In the genomic region with DNA sequence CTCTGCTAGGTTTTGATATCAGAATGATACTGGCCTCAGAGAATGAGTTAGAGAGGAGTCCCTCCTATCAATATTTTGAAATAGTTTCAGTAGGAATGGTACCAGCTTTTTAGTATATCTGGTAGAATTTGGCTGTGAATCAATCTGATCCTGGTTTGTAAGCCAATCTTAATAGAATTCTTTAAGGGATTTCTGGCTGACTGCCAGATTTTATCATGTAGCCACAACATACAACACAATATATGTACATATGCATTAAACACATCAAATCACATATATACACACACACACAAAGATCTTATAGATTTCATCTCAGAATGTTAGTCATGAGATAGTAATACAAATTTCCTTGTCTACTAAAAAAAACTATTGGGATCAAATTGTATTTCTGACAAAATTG, we compare ENCODE assay signal across 23 cellular contexts.
"Had no signal": no experiment of that assay in that cellular context is flagged by ENCODE, and none has a peak within 500 bp of the region (broad histone marks: within the 10 kb centered on the region; RNA-seq: fewer than 3 reads in every experiment).

No MANE protein-coding gene starts in this region.

- H3K27ac ChIP-seq: epithelial cell of prostate, esophagus squamous epithelium, gastrocnemius medialis, heart right ventricle, left lung, lower lobe of right lung had no signal

- ATAC-seq: effector memory CD8-positive, alpha-beta T cell; esophagus mucosa; gastrocnemius medialis; heart right ventricle; left cardiac atrium; left lung; left ventricle myocardium superior; lower lobe of right lung; naive thymus-derived CD4-positive, alpha-beta T cell; natural killer cell had no signal

- H3K4me3 ChIP-seq: esophagus squamous epithelium, gastrocnemius medialis, heart right ventricle, left lung, lower lobe of right lung had no signal

- FAIRE-seq: endometrium had no signal

- H3K9me3 ChIP-seq: esophagus squamous epithelium, gastrocnemius medialis, lower lobe of right lung had no signal

- H3K4me1 ChIP-seq: esophagus squamous epithelium, gastrocnemius medialis, heart right ventricle, left lung, lower lobe of right lung had no signal

- DNase-seq: cortex of kidney; effector CD8-positive, alpha-beta T cell; effector memory CD8-positive, alpha-beta T cell; endodermal cell; esophagus squamous epithelium; foreskin fibroblast; foreskin melanocyte; gastrocnemius medialis; glutamatergic neuron; head of caudate nucleus; heart right ventricle; hippocampal formation; left cardiac atrium; left lung; left ventricle myocardium superior; lower lobe of right lung; mesendoderm; midbrain; naive thymus-derived CD4-positive, alpha-beta T cell; natural killer cell had no signal

- H3K36me3 ChIP-seq: esophagus squamous epithelium, gastrocnemius medialis, heart right ventricle, left lung, lower lobe of right lung had no signal

- H3K27me3 ChIP-seq: esophagus squamous epithelium, gastrocnemius medialis, heart right ventricle, left lung had no signal
